8 cellular contexts compared by ENCODE assay signal in the genomic region with DNA sequence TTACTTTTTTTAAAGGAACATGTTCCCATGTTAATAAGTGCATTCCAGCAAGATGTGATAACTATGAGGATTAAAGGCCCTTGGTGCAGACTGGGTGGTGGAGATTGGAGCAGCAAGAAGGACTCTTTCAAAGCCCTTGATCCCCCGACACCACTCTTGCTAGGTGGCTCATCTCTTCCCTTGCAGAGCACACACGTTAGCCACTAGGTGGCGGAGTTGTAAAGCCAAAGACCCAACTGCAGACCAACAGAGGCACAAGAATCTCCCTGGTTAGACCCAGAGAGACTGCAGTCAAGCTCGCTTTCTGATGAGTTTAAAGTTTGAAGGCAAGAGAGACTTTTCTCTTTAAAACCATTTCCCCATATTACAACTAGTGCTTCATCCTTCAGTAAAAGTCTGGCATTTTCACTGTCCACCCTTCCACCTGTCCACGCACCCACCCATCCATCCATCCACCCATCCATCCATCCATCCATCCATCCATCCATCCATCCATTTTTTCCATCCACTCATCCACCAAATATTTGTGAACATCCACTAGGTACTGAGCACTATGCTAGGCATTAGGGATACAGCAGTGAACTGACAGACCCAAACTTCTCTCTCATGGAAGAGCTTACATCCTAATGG.
A peak's percentile ranks its signal among the peaks of the same experiment; 100 is the strongest.
DNase-seq lines count a peak whose midpoint lies in the region; ATAC-seq and TF ChIP-seq lines count a peak whose summit lies in the region.

No MANE protein-coding gene starts in this region.

- TF ChIP-seq CTCF in AG09319 (IDR thresholded peaks at IDR 0.05; ENCODE audit: low read depth, low read length) (peak; percentile 93), neural cell (IDR thresholded peaks at IDR 0.05; ENCODE audit: poor library complexity, severe bottlenecking) (peak; percentile 95), testis (IDR thresholded peaks at IDR 0.05) (peak; percentile 58 to 79 (median 69))

- H3K9me3 ChIP-seq in neural cell (ENCODE audit: low read length) (no peaks in the 10 kb centered on the region), testis (no peaks in the 10 kb centered on the region)

- no peak for TF ChIP-seq POLR2A in testis (IDR thresholded peaks at IDR 0.05)

- H3K79me2 ChIP-seq in neural cell (replicated peaks; ENCODE audit: insufficient read depth, low read length), result no peaks in the 10 kb centered on the region

- peak; percentile 71 for ATAC-seq in GM18867 (IDR thresholded peaks at IDR 0.05; ENCODE audit: unreplicated experiment)

- H2AFZ ChIP-seq in neural cell (ENCODE audit: low read depth, low read length), result no peak overlapping the region

- H3K27me3 ChIP-seq in neural cell (ENCODE audit: insufficient read depth, low read depth, low read length) (no peaks in the 10 kb centered on the region), testis (no peaks in the 10 kb centered on the region)

- no peaks in the 10 kb centered on the region for H3F3A ChIP-seq in neural cell (ENCODE audit: insufficient read depth, low read length, poor library complexity, severe bottlenecking)

- H4K20me1 ChIP-seq in neural cell (ENCODE audit: insufficient read depth), result no peaks in the 10 kb centered on the region

- 22 to 25% methylated on average over 5 of the region's 5 CpGs for WGBS in testis, 2 donors

- H3K36me3 ChIP-seq in neural cell (ENCODE audit: insufficient read depth, low read length), result no peaks in the 10 kb centered on the region
- no peaks in the 10 kb centered on the region for H3K36me3 ChIP-seq in testis (ENCODE audit: low read depth, missing control alignments)

- TF ChIP-seq RAD21 in neural cell (conservative IDR thresholded peaks at IDR 0.05), result peak; percentile 99

- no peak overlapping the region for H3K9ac ChIP-seq in neural cell (ENCODE audit: low read length)

- no peaks in the 10 kb centered on the region for H3K4me1 ChIP-seq in testis

- H3K9me2 ChIP-seq in neural cell (ENCODE audit: insufficient read depth, low read length), result no peaks in the 10 kb centered on the region

- no peak overlapping the region for H3K4me3 ChIP-seq in neural cell (ENCODE audit: low read length)
- no peak overlapping the region for H3K4me3 ChIP-seq in testis

- TF ChIP-seq EP300 in neural cell (conservative IDR thresholded peaks at IDR 0.05; ENCODE audit: poor library complexity, severe bottlenecking), result no peak

- intact Hi-C loops in testis (cut with DNase I; ENCODE audit: low total_unique reads), result loop anchor here (10.0 kb wide), 1 partner anchor 494 kb away; a partner anchor contains a TSS

- peak; percentile 44 for DNase-seq in AG09319 (ENCODE audit: extremely low read depth, low read depth)
- peak; percentile 8 for DNase-seq in HS-27A (ENCODE audit: low read depth)
- DNase-seq in NOMO-1 treated with dmso at 0.1 percent for 144 hours (lab: John Stamatoyannopoulos, UW; ENCODE audit: unreplicated experiment), result peak; percentile 41
- peak; percentile 33 for DNase-seq in activated T-cell treated with anti-CD3 and anti-CD28 coated beads for 48 hours (ENCODE audit: low read depth)
- peak; percentile 57 for DNase-seq in fibroblast of gingiva (ENCODE audit: low read depth)
- DNase-seq in testis, result peak; percentile 75

- no peak overlapping the region for H3K4me2 ChIP-seq in neural cell (ENCODE audit: low read length)

- no peak overlapping the region for H3K27ac ChIP-seq in neural cell (ENCODE audit: low read length)
- no peak overlapping the region for H3K27ac ChIP-seq in testis

TF ChIP-seq in neural cell, 6 proteins besides CTCF, POLR2A, EP300 and RAD21:
- TF ChIP-seq MXI1 (conservative IDR thresholded peaks at IDR 0.05; ENCODE audit: poor library complexity, severe bottlenecking) (no peak), SMC3 (conservative IDR thresholded peaks at IDR 0.05; ENCODE audit: poor library complexity) (peak; percentile 99)

Comparison
In these comparisons a context has a peak if more than half of its experiments do, and no peak if none do; other contexts are left out.
1. DNase-seq: peak in every context shown above with its lines; median percentile 75 in testis; 57 in fibroblast of gingiva; 44 in AG09319; 41 in NOMO-1 treated with dmso at 0.1 percent for 144 hours; 33 in activated T-cell treated with anti-CD3 and anti-CD28 coated beads for 48 hours; 8 in HS-27A.